ENCODE assay signal across 22 cellular contexts in the genomic region with DNA sequence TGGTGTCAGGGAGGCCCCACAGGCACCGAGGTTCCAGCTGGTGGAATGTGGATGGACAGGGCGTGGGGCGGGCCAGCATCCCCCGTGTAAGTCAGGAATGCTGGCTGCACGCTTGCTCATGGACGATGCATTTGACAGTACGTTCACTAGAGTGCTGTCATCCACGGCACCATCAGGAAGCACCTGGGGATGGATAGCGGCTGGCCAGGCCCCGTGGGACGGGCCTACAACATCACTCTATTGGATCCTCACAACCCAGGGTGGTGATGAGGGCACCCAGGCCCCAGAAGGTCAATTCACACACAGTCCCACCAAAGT.
"Had no signal": no experiment of that assay in that cellular context is flagged by ENCODE, and none has a peak within 500 bp of the region (broad histone marks: within the 10 kb centered on the region; RNA-seq: fewer than 3 reads in every experiment).

No MANE protein-coding gene starts in this region.

- H3K9me3 Mint-ChIP-seq: activated naive CD4-positive, alpha-beta T cell treated with anti-CD3 and anti-CD28 coated beads, Interleukin-2, amount 10 ng/mL, durations not matched to agents 7 days and 5 days; natural killer cell; stimulated activated memory B cell treated with anti-CD40 and anti-IgM and Interleukin-4, amounts not matched to agents 10 μg/mL and 1 μg/mL and 100 μg/mL, for 72 hours had no signal

- H3K4me3 Mint-ChIP-seq: activated naive CD4-positive, alpha-beta T cell treated with anti-CD3 and anti-CD28 coated beads, Interleukin-2, amount 10 ng/mL, durations not matched to agents 7 days and 5 days; immature natural killer cell; natural killer cell had no signal

- H3K4me2 ChIP-seq: smooth muscle cell had no signal

- H3K36me3 Mint-ChIP-seq: activated naive CD4-positive, alpha-beta T cell treated with anti-CD3 and anti-CD28 coated beads, Interleukin-2, amount 10 ng/mL, durations not matched to agents 7 days and 5 days; immature natural killer cell; natural killer cell; stimulated activated memory B cell treated with anti-CD40 and anti-IgM and Interleukin-4, amounts not matched to agents 10 μg/mL and 1 μg/mL and 100 μg/mL, for 72 hours had no signal

- ATAC-seq: esophagus mucosa, gastrocnemius medialis, natural killer cell, pancreas, sciatic nerve had no signal

- H3K36me3 ChIP-seq: breast epithelium, gastrocnemius medialis, neutrophil, pancreas, upper lobe of left lung had no signal

- H3K27ac ChIP-seq: breast epithelium, gastrocnemius medialis, neutrophil, pancreas, testis, upper lobe of left lung had no signal

- H3K4me1 ChIP-seq: breast epithelium, gastrocnemius medialis, pancreas had no signal

- H3K4me1 Mint-ChIP-seq: activated naive CD4-positive, alpha-beta T cell treated with anti-CD3 and anti-CD28 coated beads, Interleukin-2, amount 10 ng/mL, durations not matched to agents 7 days and 5 days; immature natural killer cell; natural killer cell had no signal

- H3K27me3 ChIP-seq: neutrophil, testis had no signal

- DNase-seq: activated CD4-positive, alpha-beta T cell treated with anti-CD3 and anti-CD28 coated beads, Interleukin-2, amount 50 U/mL, for 1 hour; activated CD4-positive, CD25-positive, alpha-beta regulatory T cell treated with anti-CD3 and anti-CD28 coated beads, Interleukin-2, amount 50 U/mL, for 72 hours; activated CD8-positive, alpha-beta memory T cell treated with anti-CD3 and anti-CD28 coated beads, Interleukin-2, amount 50 U/mL, for 4 hours; activated effector memory CD4-positive, alpha-beta T cell treated with Interleukin-2 at 50 U/mL for 16 hours; activated naive CD4-positive, alpha-beta T cell treated with anti-CD3 and anti-CD28 coated beads, Interleukin-2, amount 10 ng/mL, durations not matched to agents 7 days and 5 days; activated T-cell treated with anti-CD3 and anti-CD28 coated beads, Interleukin-2, amount 50 U/mL, for 48 hours; cerebellar nuclear complex; effector CD4-positive, alpha-beta T cell; gastrocnemius medialis; immature natural killer cell; kidney glomerular epithelial cell; natural killer cell; stimulated activated CD4-positive, alpha-beta T cell treated with anti-CD3 and anti-CD28 coated beads, Interleukin-4, amount 100 ng/mL, for 4 hours; testis; upper lobe of left lung had no signal

- H3K27ac Mint-ChIP-seq: activated naive CD4-positive, alpha-beta T cell treated with anti-CD3 and anti-CD28 coated beads, Interleukin-2, amount 10 ng/mL, durations not matched to agents 7 days and 5 days; immature natural killer cell; natural killer cell had no signal

- H3K9me3 ChIP-seq: breast epithelium, gastrocnemius medialis, neutrophil, pancreas, testis, upper lobe of left lung had no signal

- H3K4me3 ChIP-seq: breast epithelium, gastrocnemius medialis, pancreas, smooth muscle cell, testis, upper lobe of left lung had no signal
